Comparison of ENCODE assay signal across 11 cellular contexts in the genomic region with DNA sequence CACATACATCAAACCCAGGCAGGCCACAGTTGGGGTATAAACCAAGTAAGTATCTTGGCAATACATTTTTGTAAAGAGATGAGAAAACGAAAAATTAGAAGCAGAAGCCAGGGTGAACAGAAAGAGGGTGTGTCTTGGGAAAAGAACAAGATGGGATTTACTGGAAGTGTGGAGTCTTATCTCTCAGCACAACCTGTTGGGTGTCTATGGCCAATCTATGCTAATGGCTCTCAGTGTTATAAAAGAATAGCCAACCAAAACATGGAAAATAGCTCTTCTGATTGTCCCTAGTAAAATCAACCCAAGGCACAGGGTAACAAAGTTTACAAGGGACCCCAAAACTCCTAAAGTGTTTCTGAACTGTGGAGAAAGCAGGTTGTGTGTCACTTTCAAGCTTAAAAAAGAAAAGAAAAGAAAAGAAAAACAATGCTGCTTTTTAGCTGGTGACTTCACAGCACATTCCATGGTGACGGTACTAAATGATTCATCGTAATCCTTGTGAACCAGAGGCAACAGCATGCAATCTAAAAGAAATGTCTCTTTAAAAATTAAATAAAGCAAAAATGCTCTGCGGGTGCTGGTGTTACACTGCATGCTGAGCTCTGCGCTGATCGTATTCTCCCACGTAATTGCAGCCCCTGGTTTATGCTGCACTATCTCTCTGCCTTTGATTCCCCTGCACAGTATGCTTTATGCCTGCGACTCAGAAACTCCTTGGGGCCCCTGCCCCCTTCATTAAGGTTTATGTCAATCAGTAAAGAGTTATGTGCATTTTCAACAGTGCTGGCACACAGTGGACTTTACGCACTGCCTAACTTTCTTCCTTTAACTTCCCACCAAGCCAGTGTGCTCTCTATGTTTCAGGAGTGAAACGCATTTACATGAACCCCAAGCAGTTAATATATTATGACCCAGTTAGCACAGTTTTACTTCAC.
DNase-seq lines count a peak whose midpoint lies in the region; TF ChIP-seq lines count a peak whose summit lies in the region.
"Had no signal": no experiment of that assay in that cellular context is flagged by ENCODE, and none has a peak within 500 bp of the region (broad histone marks: within the 10 kb centered on the region; RNA-seq: fewer than 3 reads in every experiment).

No MANE protein-coding gene starts in this region.

- H3K9me3 ChIP-seq in SK-N-SH (no peaks in the 10 kb centered on the region), trophoblast cell (ENCODE audit: insufficient read depth, low read depth, low read length) (peaks cover 4% of the 10 kb centered on the region), Peyer's patch (no peaks in the 10 kb centered on the region)

- peaks cover 6% of the 10 kb centered on the region for H3F3A ChIP-seq in SK-N-SH (replicated peaks; ENCODE audit: insufficient read depth)

- no peak overlapping the region for H4K8ac ChIP-seq in trophoblast cell (ENCODE audit: low read depth, low read length)

- no peak overlapping the region for H2BK5ac ChIP-seq in trophoblast cell (ENCODE audit: low read depth, low read length, poor library complexity)

- POLR2A ChIA-PET in SK-N-SH (lab: Yijun Ruan, JAX), result no interaction called here

- no peak overlapping the region for H4K91ac ChIP-seq in trophoblast cell (ENCODE audit: low read depth, low read length)

- H3K27me3 ChIP-seq in SK-N-SH (ENCODE audit: insufficient read depth), result no peaks in the 10 kb centered on the region
- H3K27me3 ChIP-seq in trophoblast cell (ENCODE audit: insufficient read depth, low read length), result no peaks in the 10 kb centered on the region
- no peaks in the 10 kb centered on the region for H3K27me3 ChIP-seq in Peyer's patch

- CTCF ChIA-PET in SK-N-SH (lab: Yijun Ruan, JAX), result no interaction called here

- peak; percentile 51 for DNase-seq in GM03348 (ENCODE audit: low spot score)
- DNase-seq in SK-N-SH, result no peak
- peak; percentile 57 for DNase-seq in fibroblast of gingiva (ENCODE audit: low read depth)
- DNase-seq in trophoblast cell, result peak; percentile 53 to 73
- no peak for DNase-seq in stimulated activated naive CD4-positive, alpha-beta T cell treated with Interleukin-2 at 50 U/mL for 16 hours (lab: John Stamatoyannopoulos, UW)
- no peak for DNase-seq in GM20000 (ENCODE audit: low spot score)
- no peak for DNase-seq in GM10266 (ENCODE audit: extremely low spot score)
- no peak for DNase-seq in Peyer's patch
- DNase-seq: activated T-cell treated with anti-CD3 and anti-CD28 coated beads, Interleukin-2, amount 50 U/mL, for 24 hours; DMS79 treated with DMSO at 0.1 percent for 48 hours; left colon had no signal

- H4K12ac ChIP-seq in trophoblast cell (ENCODE audit: low read depth, low read length), result no peak overlapping the region

- H3K4me1 ChIP-seq in SK-N-SH (ENCODE audit: control insufficient read depth in 1 of 2, insufficient read depth in 2 of 2, low read depth in 1 of 2, low read length in 1 of 2), result peaks cover 0 to 8% of the 10 kb centered on the region in 2 experiments; a peak in 1 of 4 replicates
- H3K4me1 ChIP-seq in trophoblast cell (ENCODE audit: control insufficient read depth in 1 of 2, insufficient read depth in 2 of 2, low read length in 2 of 2), result no peaks in the 10 kb centered on the region
- no peaks in the 10 kb centered on the region for H3K4me1 ChIP-seq in Peyer's patch

- H3K79me2 ChIP-seq in SK-N-SH (ENCODE audit: insufficient read depth) (no peaks in the 10 kb centered on the region), trophoblast cell (ENCODE audit: control insufficient read depth, insufficient read depth, low read length, poor library complexity) (no peaks in the 10 kb centered on the region)

- peak overlapping the region; percentile 30; the same call in 1 of the 2 replicates for H3K9ac ChIP-seq in SK-N-SH
- H3K9ac ChIP-seq in trophoblast cell (ENCODE audit: low read length), result no peak overlapping the region

- H3K9me2 ChIP-seq in SK-N-SH, result no peaks in the 10 kb centered on the region

- H2AFZ ChIP-seq in SK-N-SH (ENCODE audit: low read depth) (peak overlapping the region; percentile 26), trophoblast cell (ENCODE audit: insufficient read depth, low read length, poor library complexity) (no peak overlapping the region)

- no peak overlapping the region; a peak in 1 of 4 replicates for H3K4me3 ChIP-seq in SK-N-SH (ENCODE audit: low read depth in 2 of 2, low read length in 1 of 2)
- no peak overlapping the region for H3K4me3 ChIP-seq in trophoblast cell (ENCODE audit: low read depth, low read length)
- no peak overlapping the region for H3K4me3 ChIP-seq in Peyer's patch

- H3K23ac ChIP-seq in trophoblast cell (ENCODE audit: low read length), result no peak overlapping the region

- H3K36me3 ChIP-seq in SK-N-SH (replicated peaks in 1 of 2; ENCODE audit: control insufficient read depth in 1 of 2, insufficient read depth in 2 of 2, low read length in 1 of 2) (no peaks in the 10 kb centered on the region), trophoblast cell (ENCODE audit: control insufficient read depth in 1 of 2, insufficient read depth in 2 of 2, low read length in 2 of 2) (no peaks in the 10 kb centered on the region), Peyer's patch (no peaks in the 10 kb centered on the region)

- TF ChIP-seq RAD21 in SK-N-SH (IDR thresholded peaks at IDR 0.05; ENCODE audit: low read length), result no peak

- no peak overlapping the region for H3K14ac ChIP-seq in trophoblast cell (ENCODE audit: low read length)

- H3K79me1 ChIP-seq in trophoblast cell (ENCODE audit: low read length), result no peaks in the 10 kb centered on the region

- no peak overlapping the region for H2AK5ac ChIP-seq in trophoblast cell (ENCODE audit: low read length)

- H3K4me2 ChIP-seq in SK-N-SH, result peak overlapping the region; percentile 43
- H3K4me2 ChIP-seq in trophoblast cell (ENCODE audit: low read length), result no peak overlapping the region

- H2BK120ac ChIP-seq in trophoblast cell (ENCODE audit: insufficient read depth, low read length, poor library complexity), result no peak overlapping the region

- TF ChIP-seq EP300 in SK-N-SH (IDR thresholded peaks at IDR 0.05; ENCODE audit: borderline replicate concordance in 1 of 2, low read depth in 1 of 2, low read length in 1 of 2), result no peak; a peak in 1 of 4 replicates

- H3K18ac ChIP-seq in trophoblast cell (ENCODE audit: low read length), result no peak overlapping the region

- no peak overlapping the region for H2BK12ac ChIP-seq in trophoblast cell (ENCODE audit: low read length)

- 39% methylated on average over 10 of the region's 10 CpGs for WGBS in SK-N-SH (ENCODE audit: low lambda C conversion rate)
- WGBS in trophoblast cell (ENCODE audit: extremely low coverage, insufficient coverage, insufficient read length), result no CpG with 5 or more reads among the region's 10 CpGs

- no peaks in the 10 kb centered on the region for H4K20me1 ChIP-seq in SK-N-SH (ENCODE audit: insufficient read depth)

- H3K27ac ChIP-seq in SK-N-SH (ENCODE audit: low read depth in 2 of 2, low read length in 1 of 2), result peak overlapping the region in 1 of 2 experiments; percentile 71; a peak in 2 of 4 replicates
- no peak overlapping the region for H3K27ac ChIP-seq in trophoblast cell (ENCODE audit: low read depth, low read length)
- no peak overlapping the region for H3K27ac ChIP-seq in Peyer's patch

- H3K4ac ChIP-seq in trophoblast cell (ENCODE audit: low read depth, low read length), result no peak overlapping the region

- TF ChIP-seq CTCF in SK-N-SH (IDR thresholded peaks at IDR 0.05) (no peak), GM20000 (IDR thresholded peaks at IDR 0.05; ENCODE audit: extremely low read depth, missing control alignments) (no peak), GM10266 (IDR thresholded peaks at IDR 0.05; ENCODE audit: control insufficient read depth, insufficient read depth, low read depth, missing control alignments) (no peak), Peyer's patch (IDR thresholded peaks at IDR 0.05) (no peak)

- TF ChIP-seq POLR2A in Peyer's patch (IDR thresholded peaks at IDR 0.05), result no peak

TF ChIP-seq in SK-N-SH, 30 proteins besides CTCF, POLR2A, EP300 and RAD21 (continues in another document):
- TF ChIP-seq TEAD4 (IDR thresholded peaks at IDR 0.05; ENCODE audit: borderline replicate concordance, insufficient read depth) (0 out of 2 replicates have a peak, but pooled peaks have one; percentile 13), MXI1 (IDR thresholded peaks at IDR 0.05; ENCODE audit: low read depth, low read length) (no peak), CHD2 (IDR thresholded peaks at IDR 0.05; ENCODE audit: low read length, partially characterized antibody) (no peak), SIN3A (IDR thresholded peaks at IDR 0.05; ENCODE audit: borderline replicate concordance, low read depth, low read length) (no peak), FOSL2 (IDR thresholded peaks at IDR 0.05; ENCODE audit: borderline replicate concordance, low read depth) (peak; percentile 66), RFX5 (IDR thresholded peaks at IDR 0.05; ENCODE audit: low read length) (no peak), JUND (IDR thresholded peaks at IDR 0.05) (peak; percentile 47; the same call in 1 of the 2 replicates), RCOR1 (IDR thresholded peaks at IDR 0.05; ENCODE audit: low read length) (no peak), YY1 (IDR thresholded peaks at IDR 0.05; ENCODE audit: low read depth) (no peak), TCF12 (IDR thresholded peaks at IDR 0.05) (no peak), GABPA (IDR thresholded peaks at IDR 0.05; ENCODE audit: low read depth) (no peak)
- TF ChIP-seq, protein P1, sequence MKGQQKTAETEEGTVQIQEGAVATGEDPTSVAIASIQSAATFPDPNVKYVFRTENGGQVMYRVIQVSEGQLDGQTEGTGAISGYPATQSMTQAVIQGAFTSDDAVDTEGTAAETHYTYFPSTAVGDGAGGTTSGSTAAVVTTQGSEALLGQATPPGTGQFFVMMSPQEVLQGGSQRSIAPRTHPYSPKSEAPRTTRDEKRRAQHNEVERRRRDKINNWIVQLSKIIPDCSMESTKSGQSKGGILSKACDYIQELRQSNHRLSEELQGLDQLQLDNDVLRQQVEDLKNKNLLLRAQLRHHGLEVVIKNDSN (IDR thresholded peaks at IDR 0.05; ENCODE audit: borderline replicate concordance, low read depth), result no peak
- TF ChIP-seq, protein P2, sequence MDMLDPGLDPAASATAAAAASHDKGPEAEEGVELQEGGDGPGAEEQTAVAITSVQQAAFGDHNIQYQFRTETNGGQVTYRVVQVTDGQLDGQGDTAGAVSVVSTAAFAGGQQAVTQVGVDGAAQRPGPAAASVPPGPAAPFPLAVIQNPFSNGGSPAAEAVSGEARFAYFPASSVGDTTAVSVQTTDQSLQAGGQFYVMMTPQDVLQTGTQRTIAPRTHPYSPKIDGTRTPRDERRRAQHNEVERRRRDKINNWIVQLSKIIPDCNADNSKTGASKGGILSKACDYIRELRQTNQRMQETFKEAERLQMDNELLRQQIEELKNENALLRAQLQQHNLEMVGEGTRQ (IDR thresholded peaks at IDR 0.05; ENCODE audit: borderline replicate concordance, low read depth, low read length), result no peak
- TF ChIP-seq, protein P3, sequence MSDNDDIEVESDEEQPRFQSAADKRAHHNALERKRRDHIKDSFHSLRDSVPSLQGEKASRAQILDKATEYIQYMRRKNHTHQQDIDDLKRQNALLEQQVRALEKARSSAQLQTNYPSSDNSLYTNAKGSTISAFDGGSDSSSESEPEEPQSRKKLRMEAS (IDR thresholded peaks at IDR 0.05; ENCODE audit: low read depth), result peak; percentile 16; the same call in 1 of the 2 replicates

Comparison
In these comparisons a context has a peak if more than half of its experiments do, and no peak if none do; other contexts are left out.
1. DNase-seq: peak in GM03348 (single experiment), fibroblast of gingiva (single experiment) and trophoblast cell (2 of 2); none in SK-N-SH (single experiment), stimulated activated naive CD4-positive, alpha-beta T cell treated with Interleukin-2 at 50 U/mL for 16 hours (single experiment), GM20000 (single experiment), GM10266 (single experiment) and Peyer's patch (0 of 3).